In the genomic region with DNA sequence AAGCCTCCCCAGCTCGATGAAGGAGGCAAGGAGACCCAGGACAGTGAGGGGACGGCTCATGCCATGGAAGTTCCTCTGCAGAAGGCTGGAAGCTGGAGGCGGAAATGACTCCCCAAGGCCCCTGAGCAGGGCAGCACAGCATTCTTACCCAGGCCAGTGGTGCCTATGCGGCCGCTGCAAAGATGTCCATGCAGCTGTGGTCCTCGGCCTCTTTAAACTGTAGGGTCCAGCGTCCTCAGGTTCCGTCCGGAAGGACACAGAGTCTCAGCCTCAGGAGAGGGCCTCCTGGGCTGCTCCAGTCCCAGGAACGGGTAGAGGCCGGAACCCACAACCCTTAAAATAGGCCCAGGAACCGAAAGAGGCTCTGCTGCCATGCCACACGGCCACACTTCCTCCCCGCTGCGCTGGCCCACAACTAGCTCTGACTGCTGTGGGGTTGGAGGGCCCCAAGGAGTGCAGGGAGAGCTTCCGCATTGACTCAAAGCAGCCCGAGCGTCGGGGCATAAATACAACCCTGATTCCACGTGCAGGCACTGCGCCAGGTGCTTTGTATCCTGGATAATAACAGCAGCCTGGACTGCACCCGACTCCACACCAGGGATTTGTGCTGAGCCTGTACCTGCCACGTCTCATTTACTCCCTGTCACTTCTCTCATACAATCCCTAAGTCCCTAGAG, we compare ENCODE assay signal across 10 cellular contexts. TPM values are rescaled to one million over a fixed set of nuclear protein-coding genes. Genes with fewer than 3 reads are reported as not detected.
DNase-seq lines count a peak whose midpoint lies in the region; ATAC-seq and TF ChIP-seq lines count a peak whose summit lies in the region.
"Had no signal": no experiment of that assay in that cellular context is flagged by ENCODE, and none has a peak within 500 bp of the region (broad histone marks: within the 10 kb centered on the region; RNA-seq: fewer than 3 reads in every experiment).

No MANE protein-coding gene starts in this region.

- 80 to 89% methylated on average over 19 to 21 of the region's 23 CpGs for WGBS in thyroid gland, 2 donors

- no peaks in the 10 kb centered on the region for H3K9me3 ChIP-seq in duodenal mucosa (ENCODE audit: control insufficient read depth in 1 of 2, low read length in 2 of 2)
- no peaks in the 10 kb centered on the region for H3K9me3 ChIP-seq in thyroid gland
- H3K9me3 ChIP-seq in colonic mucosa = no peaks in the 10 kb centered on the region
- H3K9me3 ChIP-seq: pancreas had no signal

- H3K27me3 Mint-ChIP-seq in activated naive CD4-positive, alpha-beta T cell treated with anti-CD3 and anti-CD28 coated beads, Interleukin-2, amount 10 ng/mL, durations not matched to agents 7 days and 5 days = peaks cover 7% of the 10 kb centered on the region

- H3K4me1 ChIP-seq in duodenal mucosa (ENCODE audit: control insufficient read depth in 1 of 2, insufficient read depth in 2 of 2, low read length in 2 of 2) (peaks cover 19 to 41% of the 10 kb centered on the region in 2 donors), thyroid gland (peaks cover 7 to 16% of the 10 kb centered on the region in 2 donors), colonic mucosa (no peaks in the 10 kb centered on the region)

- H3K4me3 Mint-ChIP-seq in activated naive CD4-positive, alpha-beta T cell treated with anti-CD3 and anti-CD28 coated beads, Interleukin-2, amount 10 ng/mL, durations not matched to agents 7 days and 5 days = no peak overlapping the region

- ATAC-seq in GM21367 (IDR thresholded peaks at IDR 0.05; ENCODE audit: unreplicated experiment) = peak; percentile 39

- CTCF ChIA-PET in activated naive CD4-positive, alpha-beta T cell treated with anti-CD3 and anti-CD28 coated beads, Interleukin-2, amount 10 ng/mL, durations not matched to agents 7 days and 5 days (lab: Charles Lee) = no interaction called here

- H3K27ac ChIP-seq in duodenal mucosa (ENCODE audit: low read depth, low read length) (no peak overlapping the region), thyroid gland (no peak overlapping the region), colonic mucosa (no peak overlapping the region)

- H3K36me3 Mint-ChIP-seq in activated naive CD4-positive, alpha-beta T cell treated with anti-CD3 and anti-CD28 coated beads, Interleukin-2, amount 10 ng/mL, durations not matched to agents 7 days and 5 days = peaks cover 4% of the 10 kb centered on the region

- H3K27ac Mint-ChIP-seq in activated naive CD4-positive, alpha-beta T cell treated with anti-CD3 and anti-CD28 coated beads, Interleukin-2, amount 10 ng/mL, durations not matched to agents 7 days and 5 days = no peak overlapping the region

- DNase-seq in KBM-7 (peak; percentile 90), thyroid gland (no peak), EL (no peak), colonic mucosa (no peak)
- DNase-seq in activated naive CD4-positive, alpha-beta T cell treated with anti-CD3 and anti-CD28 coated beads, Interleukin-2, amount 10 ng/mL, durations not matched to agents 7 days and 5 days = no peak
- DNase-seq: IMR-90 had no signal

- H3K4me3 ChIP-seq in GM12875 (ENCODE audit: low read depth, low read length) (peak overlapping the region; percentile 47), duodenal mucosa (ENCODE audit: low read depth in 1 of 2, low read length in 2 of 2) (peak overlapping the region; percentile 16 to 47), thyroid gland (replicated peaks in 1 of 3) (no peak overlapping the region), colonic mucosa (no peak overlapping the region)
- H3K4me3 ChIP-seq: pancreas had no signal

- no peak for TF ChIP-seq POLR2A in thyroid gland (IDR thresholded peaks at IDR 0.05)

- in situ Hi-C loops in KBM-7 (cut with MboI; ENCODE audit: low pct_unique_long_range_greater_than_20kb, low sequenced_read_pairs) = no loop called here

- no peaks in the 10 kb centered on the region for H3K27me3 ChIP-seq in duodenal mucosa (ENCODE audit: control insufficient read depth in 1 of 2, insufficient read depth in 2 of 2, low read length in 2 of 2)
- no peaks in the 10 kb centered on the region for H3K27me3 ChIP-seq in thyroid gland
- H3K27me3 ChIP-seq in colonic mucosa = no peaks in the 10 kb centered on the region
- H3K27me3 ChIP-seq: pancreas had no signal

- no peaks in the 10 kb centered on the region for H3K9me3 Mint-ChIP-seq in activated naive CD4-positive, alpha-beta T cell treated with anti-CD3 and anti-CD28 coated beads, Interleukin-2, amount 10 ng/mL, durations not matched to agents 7 days and 5 days

- H3K4me1 Mint-ChIP-seq in activated naive CD4-positive, alpha-beta T cell treated with anti-CD3 and anti-CD28 coated beads, Interleukin-2, amount 10 ng/mL, durations not matched to agents 7 days and 5 days = peaks cover 17% of the 10 kb centered on the region

- intact Hi-C loops in thyroid gland (cut with DNase I) (no loop called here), colonic mucosa (cut with DNase I) (no loop called here)

- TF ChIP-seq CTCF in GM12875 (IDR thresholded peaks at IDR 0.05; ENCODE audit: borderline replicate concordance, insufficient read depth, low read depth, low read length) (no peak), thyroid gland (IDR thresholded peaks at IDR 0.05) (no peak), colonic mucosa (IDR thresholded peaks at IDR 0.05) (no peak)

- H3K9ac ChIP-seq in duodenal mucosa (ENCODE audit: low read depth in 1 of 2, low read length in 2 of 2) = no peak overlapping the region
- no peak overlapping the region for H3K9ac ChIP-seq in colonic mucosa (ENCODE audit: low read depth in 2 of 2, low read length in 2 of 2)

- H3K36me3 ChIP-seq in duodenal mucosa (ENCODE audit: control insufficient read depth in 1 of 2, insufficient read depth in 2 of 2, low read length in 2 of 2) = peaks cover 0 to 7% of the 10 kb centered on the region in 2 donors
- H3K36me3 ChIP-seq in thyroid gland = no peaks in the 10 kb centered on the region
- no peaks in the 10 kb centered on the region for H3K36me3 ChIP-seq in colonic mucosa
- H3K36me3 ChIP-seq: pancreas had no signal

RNA-seq across cellular contexts. Expression of a gene that starts 5.5 kb away (rescaled TPM):
- total RNA-seq in thyroid gland (10 to 100 TPM; 21.0 to 42.7 (median 25.0) TPM), colonic mucosa (10 to 100 TPM; 38.5 to 44.8 TPM)

RNA-seq across cellular contexts. Expression of a gene that starts 49.5 kb away (rescaled TPM):
- total RNA-seq in thyroid gland (1 to 10 TPM in 3 of 4 donors, not detected in 1; 2.1 to 3.9 (median 2.6) TPM), colonic mucosa (1 to 10 TPM in 1 of 2 donors, under 1 TPM in 1; 0.32 to 3.6 TPM)
- total RNA-seq: IMR-90, pancreas had no signal

Comparison
In these comparisons a context has a peak if more than half of its experiments do, and no peak if none do; other contexts are left out.
1. H3K4me3 ChIP-seq: peak in GM12875 (single experiment) and duodenal mucosa (2 of 2); none in thyroid gland (0 of 3) and colonic mucosa (single experiment).